ENCODE assay signal across 26 cellular contexts in genomic region chr19:29800086-29800825, GRCh38.
"Had no signal": no experiment of that assay in that cellular context is flagged by ENCODE, and none has a peak within 500 bp of the region (broad histone marks: within the 10 kb centered on the region; RNA-seq: fewer than 3 reads in every experiment).

No MANE protein-coding gene starts in this region.

- H3K36me3 ChIP-seq: adrenal gland, brain microvascular endothelial cell, left ventricle myocardium inferior, neutrophil, ovary, suprapubic skin, tibial artery had no signal

- H3K27ac Mint-ChIP-seq: activated B cell treated with CpG ODN at 0.5 μM for 24 hours; activated CD8-positive, alpha-beta T cell treated with anti-CD3 and anti-CD28 coated beads for 36 hours; activated naive CD4-positive, alpha-beta T cell treated with anti-CD3 and anti-CD28 coated beads, Interleukin-2, amount 50 U/mL, for 72 hours; activated T-cell treated with anti-CD3 and anti-CD28 coated beads, Interleukin-2, amount 50 U/mL, for 72 hours; endodermal cell; nephron progenitor cell; progenitor cell of endocrine pancreas; stimulated activated naive B cell treated with anti-CD40 and anti-IgM and Interleukin-4, amounts not matched to agents 10 μg/mL and 1 μg/mL and 100 μg/mL, for 72 hours; T-cell; T-helper 2 cell treated with Interferon-gamma antibody and Interleukin-4, amounts not matched to agents 5 μg/mL and 100 μg/mL, for 36 hours had no signal

- H3K4me3 Mint-ChIP-seq: activated B cell treated with CpG ODN at 0.5 μM for 24 hours; activated CD8-positive, alpha-beta T cell treated with anti-CD3 and anti-CD28 coated beads for 36 hours; activated T-cell treated with anti-CD3 and anti-CD28 coated beads, Interleukin-2, amount 50 U/mL, for 72 hours; endodermal cell; naive B cell; nephron progenitor cell; stimulated activated naive B cell treated with anti-CD40 and anti-IgM and Interleukin-4, amounts not matched to agents 10 μg/mL and 1 μg/mL and 100 μg/mL, for 72 hours; T-cell; T-helper 2 cell treated with Interferon-gamma antibody and Interleukin-4, amounts not matched to agents 5 μg/mL and 100 μg/mL, for 36 hours had no signal

- H3K4me3 ChIP-seq: adrenal gland, left ventricle myocardium inferior, ovary, suprapubic skin, tibial artery had no signal

- DNase-seq: activated B cell treated with CpG ODN at 0.5 μM for 24 hours; activated CD4-positive, alpha-beta T cell treated with anti-CD3 and anti-CD28 coated beads, Interleukin-2, amount 50 U/mL, for 1 hour; activated CD8-positive, alpha-beta T cell treated with anti-CD3 and anti-CD28 coated beads for 36 hours; activated naive CD4-positive, alpha-beta T cell; activated T-cell treated with anti-CD3 and anti-CD28 coated beads, Interleukin-2, amount 50 U/mL, for 72 hours; brain microvascular endothelial cell; caudate nucleus; endodermal cell; left ventricle myocardium inferior; naive B cell; nephron progenitor cell; ovary; small intestine; stimulated activated CD4-positive, alpha-beta T cell treated with anti-CD3 and anti-CD28 coated beads, Interleukin-1b, Interleukin-23, amount 100 ng/mL, for 48 hours; stimulated activated CD4-positive, alpha-beta T cell treated with anti-CD3 and anti-CD28 coated beads, Interleukin-4, amount 100 ng/mL, for 4 hours; stimulated activated CD8-positive, alpha-beta memory T cell treated with anti-CD3 and anti-CD28 coated beads, Interleukin-4, amount 100 ng/mL, for 48 hours; stimulated activated naive B cell treated with anti-CD40 and anti-IgM and Interleukin-4, amounts not matched to agents 10 μg/mL and 1 μg/mL and 100 μg/mL, for 72 hours; T-cell; tibial artery had no signal

- H3K4me1 Mint-ChIP-seq: activated B cell treated with CpG ODN at 0.5 μM for 24 hours had no signal

- H3K27me3 ChIP-seq: adrenal gland, brain microvascular endothelial cell, ovary, suprapubic skin, tibial artery had no signal

- H3K9me3 ChIP-seq: adrenal gland, left ventricle myocardium inferior, neutrophil, ovary, suprapubic skin, tibial artery had no signal

- H3K27me3 Mint-ChIP-seq: activated CD8-positive, alpha-beta T cell treated with anti-CD3 and anti-CD28 coated beads for 36 hours; T-cell had no signal

- H3K36me3 Mint-ChIP-seq: activated naive CD4-positive, alpha-beta T cell treated with anti-CD3 and anti-CD28 coated beads, Interleukin-2, amount 50 U/mL, for 72 hours; naive B cell; stimulated activated naive B cell treated with anti-CD40 and anti-IgM and Interleukin-4, amounts not matched to agents 10 μg/mL and 1 μg/mL and 100 μg/mL, for 72 hours; T-cell had no signal

- ATAC-seq: activated CD8-positive, alpha-beta T cell treated with anti-CD3 and anti-CD28 coated beads for 36 hours; activated naive CD4-positive, alpha-beta T cell treated with anti-CD3 and anti-CD28 coated beads, Interleukin-2, amount 50 U/mL, for 72 hours; activated T-cell treated with anti-CD3 and anti-CD28 coated beads, Interleukin-2, amount 50 U/mL, for 72 hours; sciatic nerve; stimulated activated naive B cell treated with anti-CD40 and anti-IgM and Interleukin-4, amounts not matched to agents 10 μg/mL and 1 μg/mL and 100 μg/mL, for 72 hours; T-cell had no signal

- H3K9me3 Mint-ChIP-seq: activated B cell treated with CpG ODN at 0.5 μM for 24 hours; activated CD8-positive, alpha-beta T cell treated with anti-CD3 and anti-CD28 coated beads for 36 hours; activated naive CD4-positive, alpha-beta T cell treated with anti-CD3 and anti-CD28 coated beads, Interleukin-2, amount 50 U/mL, for 72 hours; activated T-cell treated with anti-CD3 and anti-CD28 coated beads, Interleukin-2, amount 50 U/mL, for 72 hours; endodermal cell; nephron progenitor cell; stimulated activated naive B cell treated with anti-CD40 and anti-IgM and Interleukin-4, amounts not matched to agents 10 μg/mL and 1 μg/mL and 100 μg/mL, for 72 hours; T-cell; T-helper 2 cell treated with Interferon-gamma antibody and Interleukin-4, amounts not matched to agents 5 μg/mL and 100 μg/mL, for 36 hours had no signal
